9 cellular contexts compared by ENCODE assay signal in the genomic region with DNA sequence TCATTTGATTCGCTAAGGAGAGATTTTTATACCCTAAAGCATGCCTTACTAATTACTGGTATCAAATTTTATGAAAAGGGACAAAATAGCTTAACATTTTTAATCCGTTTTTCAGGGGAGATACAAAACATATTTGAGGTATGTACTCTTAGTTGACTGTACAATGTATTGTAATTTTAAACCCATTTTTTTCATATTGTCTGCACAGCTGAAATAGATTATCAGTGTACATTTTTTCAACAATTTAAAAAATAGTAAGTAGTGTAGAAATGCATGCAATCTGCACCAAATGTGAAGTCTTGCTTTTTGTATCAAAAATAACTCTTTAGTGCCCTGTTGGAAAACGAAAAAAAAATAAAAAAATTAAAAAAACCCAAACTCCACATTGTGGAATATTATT.
"Had no signal": no experiment of that assay in that cellular context is flagged by ENCODE, and none has a peak within 500 bp of the region (broad histone marks: within the 10 kb centered on the region; RNA-seq: fewer than 3 reads in every experiment).

No MANE protein-coding gene starts in this region.

- H3K27ac Mint-ChIP-seq: HFFc6, IgD-negative memory B cell had no signal

- H3K9ac ChIP-seq: GM23248 had no signal

- H3K27ac ChIP-seq: GM23248, HL-60 had no signal

- H3K9me3 ChIP-seq: HAP-1 had no signal

- DNase-seq: GM23248, GOT3, H7, HFFc6 had no signal

- ATAC-seq: HCT116, HepG2 had no signal

- H3K4me1 Mint-ChIP-seq: IgD-negative memory B cell had no signal

- H3K9me3 Mint-ChIP-seq: HFFc6 had no signal

- H3K36me3 ChIP-seq: HAP-1 had no signal

- H3K4me3 Mint-ChIP-seq: HFFc6, IgD-negative memory B cell had no signal

- H3K27me3 Mint-ChIP-seq: IgD-negative memory B cell had no signal

- H3K36me3 Mint-ChIP-seq: IgD-negative memory B cell had no signal

- H3K4me3 ChIP-seq: GM23248, HAP-1 had no signal
